26 cellular contexts compared by ENCODE assay signal in the genomic region with DNA sequence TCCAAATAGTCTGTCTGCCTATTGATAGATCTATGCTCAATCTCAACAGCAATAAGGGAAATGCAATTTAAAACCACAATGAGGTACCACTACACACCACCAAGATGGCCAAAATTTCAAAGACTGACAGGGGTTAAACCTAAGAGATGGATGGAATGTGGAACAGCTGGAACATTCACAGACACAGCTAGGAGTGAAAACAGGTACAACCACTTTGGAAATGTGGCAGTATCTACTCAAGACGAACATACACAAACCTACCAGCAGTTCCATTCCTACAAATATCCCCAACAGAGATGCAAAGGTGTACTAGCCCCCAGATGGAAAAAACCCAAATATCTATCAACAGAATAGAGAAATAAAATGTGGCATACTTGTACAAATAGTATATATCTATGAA.
"Had no signal": no experiment of that assay in that cellular context is flagged by ENCODE, and none has a peak within 500 bp of the region (broad histone marks: within the 10 kb centered on the region; RNA-seq: fewer than 3 reads in every experiment).

No MANE protein-coding gene starts in this region.

- H3K27ac Mint-ChIP-seq: dendritic cell treated with granulocyte-macrophage colony-stimulating factor and Interleukin-4, amounts not matched to agents 40 ng/mL and 50 ng/mL, for 4 days; endodermal cell; naive thymus-derived CD8-positive, alpha-beta T cell; nephron progenitor cell; stimulated activated effector memory CD8-positive, alpha-beta T cell treated with anti-CD3 and anti-CD28 coated beads, Interleukin-12 subunit alpha, Interleukin-12 subunit beta, amount 100 ng/mL, for 72 hours had no signal

- H3K36me3 ChIP-seq: colonic mucosa, esophagus squamous epithelium, heart right ventricle, lower lobe of right lung, prostate gland, right atrium auricular region, vagina had no signal

- ATAC-seq: heart right ventricle; left ventricle myocardium superior; lower lobe of right lung; naive thymus-derived CD8-positive, alpha-beta T cell; sciatic nerve; stimulated activated effector memory CD8-positive, alpha-beta T cell treated with anti-CD3 and anti-CD28 coated beads, Interleukin-12 subunit alpha, Interleukin-12 subunit beta, amount 100 ng/mL, for 72 hours; stimulated activated naive CD8-positive, alpha-beta T cell treated with anti-CD3 and anti-CD28 coated beads, Interleukin-15, Interleukin-2, amounts not matched to agents 100 U/mL and 50 U/mL, for 24 hours had no signal

- DNase-seq: colonic mucosa; effector CD8-positive, alpha-beta T cell; endodermal cell; esophagus squamous epithelium; foreskin melanocyte; glutamatergic neuron; heart right ventricle; hippocampal formation; islet precursor cell; left ventricle myocardium superior; lower lobe of right lung; naive thymus-derived CD8-positive, alpha-beta T cell; nephron progenitor cell; nucleus accumbens; stimulated activated CD4-positive, alpha-beta T cell treated with anti-CD3 and anti-CD28 coated beads, Interleukin-2, amount 100 ng/mL, for 24 hours; stimulated activated CD4-positive, alpha-beta T cell treated with anti-CD3 and anti-CD28 coated beads, Interleukin-4, amount 100 ng/mL, for 24 hours; stimulated activated naive CD8-positive, alpha-beta T cell treated with anti-CD3 and anti-CD28 coated beads, Interleukin-15, Interleukin-2, amounts not matched to agents 100 U/mL and 50 U/mL, for 24 hours; substantia nigra; testis had no signal

- H3K27ac ChIP-seq: colonic mucosa, esophagus squamous epithelium, heart right ventricle, lower lobe of right lung, prostate gland, right atrium auricular region, testis, tibial nerve, vagina had no signal

- H3K4me1 ChIP-seq: colonic mucosa, esophagus squamous epithelium, prostate gland, testis, vagina had no signal

- H3K4me3 Mint-ChIP-seq: dendritic cell treated with granulocyte-macrophage colony-stimulating factor and Interleukin-4, amounts not matched to agents 40 ng/mL and 50 ng/mL, for 4 days; endodermal cell; naive thymus-derived CD8-positive, alpha-beta T cell; nephron progenitor cell; stimulated activated effector memory CD8-positive, alpha-beta T cell treated with anti-CD3 and anti-CD28 coated beads, Interleukin-12 subunit alpha, Interleukin-12 subunit beta, amount 100 ng/mL, for 72 hours had no signal

- H3K27me3 Mint-ChIP-seq: dendritic cell treated with granulocyte-macrophage colony-stimulating factor and Interleukin-4, amounts not matched to agents 40 ng/mL and 50 ng/mL, for 4 days; naive thymus-derived CD8-positive, alpha-beta T cell had no signal

- H3K9me3 Mint-ChIP-seq: dendritic cell treated with granulocyte-macrophage colony-stimulating factor and Interleukin-4, amounts not matched to agents 40 ng/mL and 50 ng/mL, for 4 days; endodermal cell had no signal

- H3K4me1 Mint-ChIP-seq: nephron progenitor cell had no signal

- H3K36me3 Mint-ChIP-seq: stimulated activated effector memory CD8-positive, alpha-beta T cell treated with anti-CD3 and anti-CD28 coated beads, Interleukin-12 subunit alpha, Interleukin-12 subunit beta, amount 100 ng/mL, for 72 hours had no signal

- H3K9me3 ChIP-seq: colonic mucosa, esophagus squamous epithelium, lower lobe of right lung, prostate gland, right atrium auricular region, testis, tibial nerve, vagina had no signal

- H3K4me3 ChIP-seq: colonic mucosa, esophagus squamous epithelium, heart right ventricle, lower lobe of right lung, prostate gland, right atrium auricular region, testis, tibial nerve, vagina had no signal
